14 cellular contexts compared by ENCODE assay signal in the genomic region with DNA sequence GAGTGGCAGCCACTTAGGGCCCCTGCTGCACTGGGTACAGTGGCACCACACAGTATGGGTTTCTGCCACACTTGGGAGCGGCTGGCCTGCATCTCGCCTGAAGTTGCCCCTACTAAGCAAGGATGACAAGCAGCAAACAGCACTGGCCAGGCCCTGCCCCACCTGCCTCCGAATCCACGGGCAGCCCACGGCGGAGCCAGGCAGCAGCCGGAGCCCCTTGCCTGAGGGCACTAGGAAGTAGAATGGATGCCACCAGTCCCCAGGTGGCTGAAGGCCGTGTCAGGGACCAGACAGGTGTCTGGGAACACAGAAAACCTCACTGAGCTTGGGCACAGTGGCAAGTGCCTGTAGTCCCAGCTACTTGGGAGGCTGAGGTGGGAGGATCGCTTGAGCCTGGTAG.
"Had no signal": no experiment of that assay in that cellular context is flagged by ENCODE, and none has a peak within 500 bp of the region (broad histone marks: within the 10 kb centered on the region; RNA-seq: fewer than 3 reads in every experiment).

No MANE protein-coding gene starts in this region.

- H3K27me3 ChIP-seq: breast epithelium, heart left ventricle, left lung, suprapubic skin, tibial artery had no signal

- H3K4me3 Mint-ChIP-seq: activated T-helper 1 cell treated with anti-CD3 and anti-CD28 coated beads, Interleukin-12 subunit alpha, Interleukin-12 subunit beta, Interleukin-2, Interleukin-4 antibody, amounts not matched to agents 30 ng/mL and 10 ng/mL and 1 ng/mL, durations not matched to agents 14 hours and 24 hours and 36 hours; nephron; T-helper 2 cell treated with Interferon-gamma antibody and Interleukin-4, amounts not matched to agents 5 μg/mL and 100 μg/mL, for 36 hours had no signal

- H3K9me3 Mint-ChIP-seq: activated T-helper 1 cell treated with anti-CD3 and anti-CD28 coated beads, Interleukin-12 subunit alpha, Interleukin-12 subunit beta, Interleukin-2, Interleukin-4 antibody, amounts not matched to agents 30 ng/mL and 10 ng/mL and 1 ng/mL, durations not matched to agents 14 hours and 24 hours and 36 hours; nephron; T-helper 2 cell treated with Interferon-gamma antibody and Interleukin-4, amounts not matched to agents 5 μg/mL and 100 μg/mL, for 36 hours had no signal

- H3K36me3 ChIP-seq: breast epithelium had no signal

- H3K4me3 ChIP-seq: breast epithelium, heart left ventricle, left lung, smooth muscle cell, suprapubic skin, tibial artery had no signal

- H3K9me3 ChIP-seq: breast epithelium, heart left ventricle, left lung, suprapubic skin, tibial artery had no signal

- DNase-seq: activated CD4-positive, CD25-positive, alpha-beta regulatory T cell; amniotic stem cell; central memory CD4-positive, alpha-beta T cell; heart left ventricle; left lung; T-helper 1 cell; tibial artery had no signal

- H3K27me3 Mint-ChIP-seq: progenitor cell of endocrine pancreas had no signal

- H3K4me1 ChIP-seq: breast epithelium had no signal

- H3K27ac ChIP-seq: breast epithelium, heart left ventricle, left lung, suprapubic skin had no signal

- H3K27ac Mint-ChIP-seq: activated T-helper 1 cell treated with anti-CD3 and anti-CD28 coated beads, Interleukin-12 subunit alpha, Interleukin-12 subunit beta, Interleukin-2, Interleukin-4 antibody, amounts not matched to agents 30 ng/mL and 10 ng/mL and 1 ng/mL, durations not matched to agents 14 hours and 24 hours and 36 hours; progenitor cell of endocrine pancreas; T-helper 2 cell treated with Interferon-gamma antibody and Interleukin-4, amounts not matched to agents 5 μg/mL and 100 μg/mL, for 36 hours had no signal
